In the genomic region with DNA sequence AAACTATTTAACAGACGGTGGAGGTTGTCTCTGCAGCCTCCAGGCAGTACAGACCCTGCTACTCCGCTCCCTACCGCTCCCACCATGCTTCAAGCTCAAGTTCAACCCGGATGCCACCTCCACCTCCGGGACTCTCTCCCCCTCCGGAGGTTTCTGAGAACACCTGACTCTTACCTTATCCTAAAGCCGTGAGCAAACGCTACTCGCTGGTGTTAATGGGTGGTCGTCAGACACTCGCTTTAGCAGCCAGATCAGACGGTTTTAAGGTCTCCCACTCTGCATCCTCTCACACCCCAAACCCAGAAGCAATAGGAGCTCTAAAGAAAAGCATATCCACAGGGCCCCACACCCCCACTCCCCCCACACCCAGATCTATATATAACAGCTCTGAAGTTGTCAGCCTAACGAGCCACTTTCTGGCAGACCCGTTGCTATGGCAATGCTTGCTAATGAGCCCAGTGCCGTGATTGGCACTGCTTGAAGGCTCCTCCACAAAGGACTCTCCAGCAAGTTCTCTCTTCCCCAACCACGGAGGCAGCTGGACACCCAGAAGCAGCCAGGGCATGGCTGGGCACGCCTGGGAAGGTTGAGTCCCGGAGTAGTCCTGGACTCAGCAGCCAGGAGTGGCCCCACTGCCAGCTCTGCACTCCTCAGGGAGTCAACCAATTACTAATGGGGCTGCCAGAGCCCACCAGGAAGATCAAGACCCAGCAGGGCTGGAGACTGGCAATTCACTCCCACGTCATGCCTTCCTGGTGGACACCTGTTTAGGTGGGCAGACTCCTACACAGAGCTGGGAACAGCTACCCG, we compare ENCODE assay signal across 15 cellular contexts.
DNase-seq lines count a peak whose midpoint lies in the region; ATAC-seq and TF ChIP-seq lines count a peak whose summit lies in the region.
"Had no signal": no experiment of that assay in that cellular context is flagged by ENCODE, and none has a peak within 500 bp of the region (broad histone marks: within the 10 kb centered on the region; RNA-seq: fewer than 3 reads in every experiment).

No MANE protein-coding gene starts in this region.

- ATAC-seq in RWPE2 (ENCODE audit: low read depth): peak; percentile 56; the same call in 2 of the 3 replicates
- ATAC-seq: activated CD8-positive, alpha-beta T cell treated with anti-CD3 and anti-CD28 coated beads, Interleukin-2, amount 10 ng/mL, durations not matched to agents 7 days and 5 days had no signal

- H3T11ph ChIP-seq in H9 (ENCODE audit: low read length): no peak overlapping the region

- no peak overlapping the region for H2BK15ac ChIP-seq in H9 (ENCODE audit: low read depth, low read length)

- H3K27ac Mint-ChIP-seq in H9: no peak overlapping the region
- no peak overlapping the region for H3K27ac Mint-ChIP-seq in glutamatergic neuron (ENCODE audit: unreplicated experiment)
- H3K27ac Mint-ChIP-seq: activated CD8-positive, alpha-beta T cell treated with anti-CD3 and anti-CD28 coated beads, Interleukin-2, amount 10 ng/mL, durations not matched to agents 7 days and 5 days had no signal

- H3K27ac ChIP-seq in H9 (ENCODE audit: insufficient read length, low read depth, low read length) (no peak overlapping the region), RWPE2 (ENCODE audit: poor library complexity, severe bottlenecking) (no peak overlapping the region), esophagus squamous epithelium (no peak overlapping the region)
- H3K27ac ChIP-seq: prostate gland, SJCRH30, suprapubic skin had no signal

- H3K27me3 ChIP-seq in H9 (ENCODE audit: insufficient read depth, low read length) (no peaks in the 10 kb centered on the region), RWPE2 (ENCODE audit: insufficient read depth, poor library complexity, severe bottlenecking) (no peaks in the 10 kb centered on the region), esophagus squamous epithelium (no peaks in the 10 kb centered on the region)
- H3K27me3 ChIP-seq: BE2C, SJCRH30, suprapubic skin had no signal

- H3K79me1 ChIP-seq in H9 (ENCODE audit: insufficient read depth, low read depth, low read length, poor library complexity, severe bottlenecking): no peaks in the 10 kb centered on the region

- H3K14ac ChIP-seq in H9 (ENCODE audit: insufficient read depth, low read length): 0 out of 2 replicates have a peak overlapping the region, but pooled peaks have one; percentile 41

- H3K23me2 ChIP-seq in H9 (ENCODE audit: insufficient read length, low read depth, low read length, poor library complexity, severe bottlenecking): no peaks in the 10 kb centered on the region

- peaks cover 2% of the 10 kb centered on the region; the same call in 1 of the 2 replicates for H3K4me1 ChIP-seq in H9 (ENCODE audit: insufficient read depth, low read length)
- no peaks in the 10 kb centered on the region for H3K4me1 ChIP-seq in RWPE2 (ENCODE audit: insufficient read depth, poor library complexity, severe bottlenecking)
- H3K4me1 ChIP-seq in esophagus squamous epithelium: peaks cover 5 to 25% (median 8%) of the 10 kb centered on the region in 3 donors
- H3K4me1 ChIP-seq: BE2C, prostate gland, SJCRH30 had no signal

- H3K79me2 ChIP-seq in H9 (ENCODE audit: insufficient read depth, low read length): no peaks in the 10 kb centered on the region

- no peak overlapping the region for H2AK5ac ChIP-seq in H9 (ENCODE audit: insufficient read length, low read length)

- H4K91ac ChIP-seq in H9 (ENCODE audit: insufficient read length, low read depth, low read length): no peak overlapping the region

- peaks cover 2% of the 10 kb centered on the region for H3K27me3 Mint-ChIP-seq in H9 (ENCODE audit: low read depth)
- no peaks in the 10 kb centered on the region for H3K27me3 Mint-ChIP-seq in glutamatergic neuron (ENCODE audit: unreplicated experiment)

- H2AFZ ChIP-seq in H9 (ENCODE audit: low read length): no peak overlapping the region

- no peak overlapping the region for H3K9ac ChIP-seq in H9 (ENCODE audit: extremely low read depth, insufficient read length, low read length)

- no peak overlapping the region for H4K5ac ChIP-seq in H9 (ENCODE audit: insufficient read length, low read depth, low read length)

- no peaks in the 10 kb centered on the region for H4K20me1 ChIP-seq in H9 (ENCODE audit: control insufficient read depth, insufficient read depth, insufficient read length)

- H3K36me3 Mint-ChIP-seq in H9 (ENCODE audit: insufficient read depth in 1 of 3, low read depth in 3 of 3) (no peaks in the 10 kb centered on the region), glutamatergic neuron (ENCODE audit: unreplicated experiment) (no peaks in the 10 kb centered on the region)

- no peak overlapping the region for H3K18ac ChIP-seq in H9 (ENCODE audit: insufficient read length, low read depth, low read length)

- no peaks in the 10 kb centered on the region for H3K9me3 ChIP-seq in H9 (ENCODE audit: control insufficient read depth, low read depth, low read length)
- H3K9me3 ChIP-seq in RWPE2 (ENCODE audit: severe bottlenecking): no peaks in the 10 kb centered on the region
- H3K9me3 ChIP-seq in esophagus squamous epithelium: no peaks in the 10 kb centered on the region
- H3K9me3 ChIP-seq: BE2C, prostate gland, SJCRH30, suprapubic skin had no signal

- H3K36me3 ChIP-seq in RWPE2 (ENCODE audit: low read depth) (no peaks in the 10 kb centered on the region), esophagus squamous epithelium (no peaks in the 10 kb centered on the region)
- H3K36me3 ChIP-seq: BE2C, prostate gland, SJCRH30 had no signal

- no CpG with 5 or more reads among the region's 20 CpGs for WGBS in H9 (ENCODE audit: extremely low coverage, insufficient read length, low lambda C conversion rate)
- WGBS in esophagus squamous epithelium, 2 donors: 25 to 59% methylated on average over 14 to 15 of the region's 20 CpGs

- H3K4me3 ChIP-seq in RWPE2 (ENCODE audit: severe bottlenecking) (no peak overlapping the region), esophagus squamous epithelium (no peak overlapping the region)
- H3K4me3 ChIP-seq: prostate gland, SJCRH30, suprapubic skin had no signal

- no peaks in the 10 kb centered on the region for H3K9me3 Mint-ChIP-seq in H9
- H3K9me3 Mint-ChIP-seq in glutamatergic neuron (ENCODE audit: unreplicated experiment): no peaks in the 10 kb centered on the region

- DNase-seq in H9: peak; percentile 56
- DNase-seq in RWPE2 (ENCODE audit: low spot score): no peak
- DNase-seq in hypothalamus (lab: John Stamatoyannopoulos, UW): peak in 30 of 51 donors; percentile 11 to 80 (median 45)
- DNase-seq in putamen (ENCODE audit: low spot score): peak; percentile 83
- no peak for DNase-seq in esophagus squamous epithelium (lab: John Stamatoyannopoulos, UW)
- no peak for DNase-seq in glutamatergic neuron
- no peak for DNase-seq in NCI-H2029 treated with DMSO at 0.1 percent for 48 hours (lab: John Stamatoyannopoulos, UW)
- DNase-seq: activated CD8-positive, alpha-beta T cell treated with anti-CD3 and anti-CD28 coated beads, Interleukin-2, amount 10 ng/mL, durations not matched to agents 7 days and 5 days; BE2C; DND-41; NCI-H187 treated with DMSO at 0.1 percent for 48 hours; SJCRH30; stimulated activated CD4-positive, alpha-beta T cell treated with anti-CD3 and anti-CD28 coated beads, Interleukin-15, amount 100 ng/mL, for 24 hours had no signal

- H3K23ac ChIP-seq in H9 (ENCODE audit: insufficient read length, low read depth, low read length): no peak overlapping the region

- TF ChIP-seq CTCF in H9 (conservative IDR thresholded peaks at IDR 0.05) (no peak), RWPE2 (IDR thresholded peaks at IDR 0.05; ENCODE audit: poor library complexity, severe bottlenecking) (no peak), esophagus squamous epithelium (IDR thresholded peaks at IDR 0.05) (no peak), glutamatergic neuron (IDR thresholded peaks at IDR 0.05; ENCODE audit: partially characterized antibody, unreplicated experiment) (no peak)

- intact Hi-C loops in esophagus squamous epithelium (cut with DNase I): no loop called here

- H3K4me3 Mint-ChIP-seq in H9: peak overlapping the region in 1 of 2 experiments; percentile 36; a peak in 1 of 5 replicates
- no peak overlapping the region for H3K4me3 Mint-ChIP-seq in glutamatergic neuron (ENCODE audit: unreplicated experiment)
- H3K4me3 Mint-ChIP-seq: activated CD8-positive, alpha-beta T cell treated with anti-CD3 and anti-CD28 coated beads, Interleukin-2, amount 10 ng/mL, durations not matched to agents 7 days and 5 days had no signal

- H3K56ac ChIP-seq in H9 (ENCODE audit: insufficient read length, low read depth, low read length): no peak overlapping the region

- H3K4me1 Mint-ChIP-seq in H9 (peaks cover 13 to 19% of the 10 kb centered on the region in 2 experiments), glutamatergic neuron (ENCODE audit: low read depth, unreplicated experiment) (peaks cover 3% of the 10 kb centered on the region)

- H2BK5ac ChIP-seq in H9 (ENCODE audit: insufficient read length, low read length): no peak overlapping the region

- H3K4ac ChIP-seq in H9 (ENCODE audit: low read depth, low read length): no peak overlapping the region

- no peak overlapping the region for H3K4me2 ChIP-seq in H9 (ENCODE audit: insufficient read depth, insufficient read length, low read length)

- H2BK120ac ChIP-seq in H9 (ENCODE audit: low read depth, low read length, poor library complexity, severe bottlenecking): no peak overlapping the region

- H2BK12ac ChIP-seq in H9 (ENCODE audit: insufficient read length, low read depth, low read length): no peak overlapping the region

- TF ChIP-seq POLR2A in esophagus squamous epithelium (IDR thresholded peaks at IDR 0.05): no peak

- no peak overlapping the region for H4K8ac ChIP-seq in H9 (replicated peaks; ENCODE audit: insufficient read length, low read depth, low read length)

- H2BK20ac ChIP-seq in H9 (ENCODE audit: low read depth, low read length, poor library complexity, severe bottlenecking): no peak overlapping the region

Comparison
In these comparisons a context has a peak if more than half of its experiments do, and no peak if none do; other contexts are left out.
1. DNase-seq: peak in H9 (single experiment), hypothalamus (30 of 51) and putamen (single experiment); none in RWPE2 (single experiment), esophagus squamous epithelium (single experiment), glutamatergic neuron (single experiment) and NCI-H2029 treated with DMSO at 0.1 percent for 48 hours (single experiment).